23 cellular contexts compared by ENCODE assay signal in the genomic region with DNA sequence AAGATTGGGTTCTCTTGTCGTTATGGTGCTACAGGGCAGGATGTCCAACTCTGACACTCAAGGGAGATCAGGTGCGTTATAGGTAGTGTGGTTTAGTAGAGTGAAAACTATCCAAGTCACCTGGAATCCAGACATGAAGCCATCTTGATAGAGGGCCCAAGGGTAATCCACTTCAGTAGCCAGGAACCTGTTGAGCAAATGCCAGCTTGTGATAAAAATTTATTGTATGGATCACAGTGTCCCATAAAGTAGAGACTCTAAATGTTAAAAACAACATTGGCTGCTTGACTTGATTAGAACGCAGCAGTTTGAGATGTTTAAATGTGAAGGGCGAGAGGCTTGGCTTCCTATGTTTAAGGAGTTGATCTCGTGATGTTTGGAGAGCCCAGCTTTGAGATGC.
"Had no signal": no experiment of that assay in that cellular context is flagged by ENCODE, and none has a peak within 500 bp of the region (broad histone marks: within the 10 kb centered on the region; RNA-seq: fewer than 3 reads in every experiment).

No MANE protein-coding gene starts in this region.

- DNase-seq: dorsolateral prefrontal cortex; effector CD4-positive, alpha-beta T cell; foreskin fibroblast; gastrocnemius medialis; heart left ventricle; kidney; left lung; mesendoderm; midbrain; naive thymus-derived CD8-positive, alpha-beta T cell; nephron progenitor cell; nucleus accumbens; pancreas; right lobe of liver; small intestine; stimulated activated CD4-positive, alpha-beta T cell treated with anti-CD3 and anti-CD28 coated beads, Interleukin-15, amount 100 ng/mL, for 24 hours; stimulated activated CD4-positive, alpha-beta T cell treated with anti-CD3 and anti-CD28 coated beads, Interleukin-2, amount 100 ng/mL, for 48 hours; stimulated activated naive B cell treated with anti-CD40 and anti-IgM and Interleukin-4, amounts not matched to agents 10 μg/mL and 1 μg/mL and 100 μg/mL, for 72 hours had no signal

- H3K4me1 Mint-ChIP-seq: stimulated activated naive B cell treated with anti-CD40 and anti-IgM and Interleukin-4, amounts not matched to agents 10 μg/mL and 1 μg/mL and 100 μg/mL, for 72 hours had no signal

- H3K27ac ChIP-seq: epithelial cell of prostate, gastrocnemius medialis, heart left ventricle, hepatocyte, left lung, pancreas, right lobe of liver had no signal

- H3K4me3 ChIP-seq: dorsolateral prefrontal cortex, gastrocnemius medialis, heart left ventricle, hepatocyte, left lung, pancreas, right lobe of liver had no signal

- H3K36me3 Mint-ChIP-seq: type B pancreatic cell had no signal

- H3K27ac Mint-ChIP-seq: naive thymus-derived CD8-positive, alpha-beta T cell; nephron progenitor cell; stimulated activated naive B cell treated with anti-CD40 and anti-IgM and Interleukin-4, amounts not matched to agents 10 μg/mL and 1 μg/mL and 100 μg/mL, for 72 hours; stimulated activated naive CD8-positive, alpha-beta T cell treated with anti-CD3 and anti-CD28 coated beads, Interleukin-15, Interleukin-2, amounts not matched to agents 100 ng/mL and 50 ng/mL, for 24 hours had no signal

- ATAC-seq: esophagus mucosa; gastrocnemius medialis; heart left ventricle; left lung; naive thymus-derived CD8-positive, alpha-beta T cell; right lobe of liver; stimulated activated naive B cell treated with anti-CD40 and anti-IgM and Interleukin-4, amounts not matched to agents 10 μg/mL and 1 μg/mL and 100 μg/mL, for 72 hours had no signal

- H3K9me3 ChIP-seq: gastrocnemius medialis, heart left ventricle, left lung, pancreas, right lobe of liver had no signal

- H3K27me3 ChIP-seq: gastrocnemius medialis, heart left ventricle, hepatocyte, left lung, pancreas, right lobe of liver had no signal

- H3K36me3 ChIP-seq: gastrocnemius medialis, heart left ventricle, left lung, pancreas, right lobe of liver had no signal

- H3K4me1 ChIP-seq: gastrocnemius medialis had no signal

- H3K4me3 Mint-ChIP-seq: naive thymus-derived CD8-positive, alpha-beta T cell; nephron progenitor cell; stimulated activated naive B cell treated with anti-CD40 and anti-IgM and Interleukin-4, amounts not matched to agents 10 μg/mL and 1 μg/mL and 100 μg/mL, for 72 hours; stimulated activated naive CD8-positive, alpha-beta T cell treated with anti-CD3 and anti-CD28 coated beads, Interleukin-15, Interleukin-2, amounts not matched to agents 100 ng/mL and 50 ng/mL, for 24 hours had no signal

- H3K27me3 Mint-ChIP-seq: naive thymus-derived CD8-positive, alpha-beta T cell; stimulated activated naive B cell treated with anti-CD40 and anti-IgM and Interleukin-4, amounts not matched to agents 10 μg/mL and 1 μg/mL and 100 μg/mL, for 72 hours; stimulated activated naive CD8-positive, alpha-beta T cell treated with anti-CD3 and anti-CD28 coated beads, Interleukin-15, Interleukin-2, amounts not matched to agents 100 ng/mL and 50 ng/mL, for 24 hours had no signal

- H3K9me3 Mint-ChIP-seq: nephron progenitor cell; stimulated activated naive CD8-positive, alpha-beta T cell treated with anti-CD3 and anti-CD28 coated beads, Interleukin-15, Interleukin-2, amounts not matched to agents 100 ng/mL and 50 ng/mL, for 24 hours; type B pancreatic cell had no signal
